ENCODE assay signal across 11 cellular contexts in the genomic region with DNA sequence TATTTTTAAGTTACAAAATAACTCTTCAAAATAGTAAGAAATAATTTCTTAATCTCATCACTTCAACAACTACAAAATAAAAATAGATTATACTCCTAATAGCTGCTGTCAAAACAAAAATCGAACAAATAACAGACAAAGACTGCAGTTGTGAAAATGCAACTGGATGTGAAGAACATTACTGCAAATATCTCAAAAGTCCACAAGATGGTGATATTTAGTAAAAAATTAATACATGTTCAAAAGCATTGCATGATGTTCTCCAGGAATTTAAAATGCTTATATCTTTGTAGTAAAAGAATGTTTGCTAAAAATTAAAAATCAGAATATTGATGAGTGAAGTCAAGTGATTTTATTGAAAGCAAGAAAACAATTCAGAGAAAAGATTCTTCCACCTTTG.
A peak's percentile ranks its signal among the peaks of the same experiment; 100 is the strongest.
DNase-seq lines count a peak whose midpoint lies in the region; ATAC-seq and TF ChIP-seq lines count a peak whose summit lies in the region.
"Had no signal": no experiment of that assay in that cellular context is flagged by ENCODE, and none has a peak within 500 bp of the region (broad histone marks: within the 10 kb centered on the region; RNA-seq: fewer than 3 reads in every experiment).

No MANE protein-coding gene starts in this region.

- no peak for ATAC-seq in GM18867 (IDR thresholded peaks at IDR 0.05; ENCODE audit: unreplicated experiment)
- ATAC-seq in activated naive CD4-positive, alpha-beta T cell treated with anti-CD3 and anti-CD28 coated beads, Interleukin-2, amount 50 U/mL, for 72 hours = no peak
- ATAC-seq: mucosa of descending colon had no signal

- 98% methylated on average over 1 of the region's 1 CpG for WGBS in esophagus muscularis mucosa

- H3K9me3 Mint-ChIP-seq in activated naive CD4-positive, alpha-beta T cell treated with anti-CD3 and anti-CD28 coated beads, Interleukin-2, amount 50 U/mL, for 72 hours = peaks cover 5 to 7% of the 10 kb centered on the region in 2 donors

- TF ChIP-seq POLR2A in esophagus muscularis mucosa (IDR thresholded peaks at IDR 0.05; ENCODE audit: low read depth) = no peak

- no peak overlapping the region for H3K27ac ChIP-seq in esophagus muscularis mucosa (replicated peaks in 1 of 4)
- H3K27ac ChIP-seq in effector memory CD4-positive, alpha-beta T cell (ENCODE audit: insufficient read depth, low read length, poor library complexity, severe bottlenecking) = no peak overlapping the region

- no peak overlapping the region for H3K27ac Mint-ChIP-seq in activated naive CD4-positive, alpha-beta T cell treated with anti-CD3 and anti-CD28 coated beads, Interleukin-2, amount 50 U/mL, for 72 hours
- H3K27ac Mint-ChIP-seq: B cell had no signal

- H3K4me1 ChIP-seq in esophagus muscularis mucosa = peaks cover 0 to 5% (median under 1%) of the 10 kb centered on the region in 4 donors
- no peaks in the 10 kb centered on the region for H3K4me1 ChIP-seq in effector memory CD4-positive, alpha-beta T cell (ENCODE audit: control insufficient read depth, insufficient read depth, low read length, poor library complexity, severe bottlenecking)

- H3K4me3 ChIP-seq in esophagus muscularis mucosa = no peak overlapping the region
- no peak overlapping the region for H3K4me3 ChIP-seq in retinal pigment epithelial cell (ENCODE audit: low read length)
- no peak overlapping the region for H3K4me3 ChIP-seq in effector memory CD4-positive, alpha-beta T cell (ENCODE audit: insufficient read depth, low read depth, low read length, poor library complexity, severe bottlenecking)
- H3K4me3 ChIP-seq: mucosa of descending colon had no signal

- no peak for TF ChIP-seq EP300 in esophagus muscularis mucosa (IDR thresholded peaks at IDR 0.05)

- no peaks in the 10 kb centered on the region for H3K36me3 Mint-ChIP-seq in activated naive CD4-positive, alpha-beta T cell treated with anti-CD3 and anti-CD28 coated beads, Interleukin-2, amount 50 U/mL, for 72 hours

- H3K9me3 ChIP-seq in esophagus muscularis mucosa = no peaks in the 10 kb centered on the region
- no peaks in the 10 kb centered on the region for H3K9me3 ChIP-seq in effector memory CD4-positive, alpha-beta T cell (ENCODE audit: control insufficient read depth, low read length)
- H3K9me3 ChIP-seq: mucosa of descending colon had no signal

- intact Hi-C loops in esophagus muscularis mucosa (cut with DNase I) = loop anchor here (10.0 kb wide), 1 partner anchor 179 kb away; no protein-coding TSS in a partner anchor

- DNase-seq in DMS53 (lab: John Stamatoyannopoulos, UW) (peak; percentile 16), DMS53 treated with DMSO at 0.1 percent for 48 hours (lab: John Stamatoyannopoulos, UW; ENCODE audit: unreplicated experiment) (no peak), NCI-H446 treated with DMSO at 0.1 percent for 48 hours (lab: John Stamatoyannopoulos, UW) (peak; percentile 42), esophagus muscularis mucosa (ENCODE audit: extremely low spot score) (no peak), retinal pigment epithelial cell (ENCODE audit: low read depth) (no peak)
- no peak for DNase-seq in effector memory CD4-positive, alpha-beta T cell
- DNase-seq in activated naive CD4-positive, alpha-beta T cell treated with anti-CD3 and anti-CD28 coated beads, Interleukin-2, amount 50 U/mL, for 72 hours (ENCODE audit: low spot score in 2 of 2) = no peak
- DNase-seq: aorta, mucosa of descending colon had no signal

- TF ChIP-seq CTCF in esophagus muscularis mucosa (IDR thresholded peaks at IDR 0.05) (peak; percentile 26 to 48 (median 28)), retinal pigment epithelial cell (conservative IDR thresholded peaks at IDR 0.05; ENCODE audit: low read depth, low read length) (peak; percentile 19)

- peaks cover 3 to 49% (median 19%) of the 10 kb centered on the region in 4 donors for H3K36me3 ChIP-seq in esophagus muscularis mucosa
- no peaks in the 10 kb centered on the region for H3K36me3 ChIP-seq in effector memory CD4-positive, alpha-beta T cell (ENCODE audit: control insufficient read depth, insufficient read depth, low read length)

- no peaks in the 10 kb centered on the region for H3K27me3 ChIP-seq in esophagus muscularis mucosa
- no peaks in the 10 kb centered on the region for H3K27me3 ChIP-seq in effector memory CD4-positive, alpha-beta T cell (replicated peaks; ENCODE audit: control insufficient read depth, insufficient read depth, low read length, poor library complexity, severe bottlenecking)

Comparison
In these comparisons a context has a peak if more than half of its experiments do, and no peak if none do; other contexts are left out.
1. DNase-seq: peak in DMS53 (single experiment) and NCI-H446 treated with DMSO at 0.1 percent for 48 hours (single experiment); none in DMS53 treated with DMSO at 0.1 percent for 48 hours (single experiment), esophagus muscularis mucosa (single experiment), retinal pigment epithelial cell (single experiment), effector memory CD4-positive, alpha-beta T cell (0 of 3) and activated naive CD4-positive, alpha-beta T cell treated with anti-CD3 and anti-CD28 coated beads, Interleukin-2, amount 50 U/mL, for 72 hours (0 of 2).